ENCODE assay signal across 1 cellular context in genomic region chr17:81511800-81512559, GRCh38.
TF ChIP-seq lines count a peak whose summit lies in the region.

No MANE protein-coding gene starts in this region.

TF ChIP-seq in HepG2, 621 proteins besides CTCF, POLR2A, EP300 and RAD21 (continued from another document and continues in another):
- TF ChIP-seq ZNF576 (CRISPR knock-in tag; IDR thresholded peaks at IDR 0.05) (no peak), GLMP (CRISPR knock-in tag; IDR thresholded peaks at IDR 0.05; ENCODE audit: borderline replicate concordance) (0 out of 2 replicates have a peak, but pooled peaks have one; percentile 4), ZNF101 (CRISPR knock-in tag; IDR thresholded peaks at IDR 0.05; ENCODE audit: borderline replicate concordance, low read depth) (no peak), ZNF512B (CRISPR knock-in tag; IDR thresholded peaks at IDR 0.05; ENCODE audit: borderline replicate concordance) (peak; percentile 48; the same call in 1 of the 2 replicates), ZNF44 (CRISPR knock-in tag; IDR thresholded peaks at IDR 0.05) (no peak; the same call in 1 of the 2 replicates), ZBTB42 (CRISPR knock-in tag; IDR thresholded peaks at IDR 0.05) (no peak), CHCHD3 (CRISPR knock-in tag; IDR thresholded peaks at IDR 0.05) (peak; percentile 65), ZFP90 (CRISPR knock-in tag; IDR thresholded peaks at IDR 0.05; ENCODE audit: borderline replicate concordance) (0 out of 2 replicates have a peak, but pooled peaks have one; percentile 25), ZC3H13 (CRISPR knock-in tag; IDR thresholded peaks at IDR 0.05) (peak; percentile 63; the same call in 1 of the 2 replicates), HNF1B (CRISPR knock-in tag; IDR thresholded peaks at IDR 0.05) (no peak), MIER3 (CRISPR knock-in tag; IDR thresholded peaks at IDR 0.05; ENCODE audit: borderline replicate concordance) (no peak), ZNF563 (CRISPR knock-in tag; IDR thresholded peaks at IDR 0.05) (no peak), CREB3 (CRISPR knock-in tag; IDR thresholded peaks at IDR 0.05) (no peak), IKZF4 (CRISPR knock-in tag; IDR thresholded peaks at IDR 0.05; ENCODE audit: borderline replicate concordance, low read depth, not compliant biosample characterization) (no peak), ZNF547 (CRISPR knock-in tag; IDR thresholded peaks at IDR 0.05) (peak; percentile 25; the same call in 1 of the 2 replicates), ZNF343 (CRISPR knock-in tag; IDR thresholded peaks at IDR 0.05) (0 out of 2 replicates have a peak, but pooled peaks have one; percentile 39), ZFX (CRISPR knock-in tag; IDR thresholded peaks at IDR 0.05; ENCODE audit: low read depth) (no peak), U2AF2 (IDR thresholded peaks at IDR 0.05; ENCODE audit: low read depth, low read length) (no peak), REXO4 (CRISPR knock-in tag; IDR thresholded peaks at IDR 0.05; ENCODE audit: borderline replicate concordance) (no peak), RFX1 (IDR thresholded peaks at IDR 0.05) (no peak), FIP1L1 (IDR thresholded peaks at IDR 0.05; ENCODE audit: borderline replicate concordance, insufficient read depth, low read depth, low read length) (no peak), NFIC (IDR thresholded peaks at IDR 0.05; ENCODE audit: low read length) (no peak), ZNF609 (CRISPR knock-in tag; IDR thresholded peaks at IDR 0.05; ENCODE audit: borderline replicate concordance) (peak; percentile 24; the same call in 1 of the 2 replicates), ZNF781 (CRISPR knock-in tag; IDR thresholded peaks at IDR 0.05; ENCODE audit: borderline replicate concordance, not compliant biosample characterization) (no peak), ELF4 (CRISPR knock-in tag; IDR thresholded peaks at IDR 0.05; ENCODE audit: borderline replicate concordance) (no peak), ZNF749 (CRISPR knock-in tag; IDR thresholded peaks at IDR 0.05; ENCODE audit: borderline replicate concordance) (no peak), PLSCR1 (CRISPR knock-in tag; IDR thresholded peaks at IDR 0.05; ENCODE audit: borderline replicate concordance) (no peak), ZBTB14 (CRISPR knock-in tag; IDR thresholded peaks at IDR 0.05) (no peak), ZNF788 (CRISPR knock-in tag; IDR thresholded peaks at IDR 0.05; ENCODE audit: borderline replicate concordance) (no peak; the same call in 1 of the 2 replicates), DMAP1 (CRISPR knock-in tag; IDR thresholded peaks at IDR 0.05) (no peak), RCOR2 (CRISPR knock-in tag; IDR thresholded peaks at IDR 0.05) (no peak), PAXIP1 (CRISPR knock-in tag; conservative IDR thresholded peaks at IDR 0.05) (no peak), ZBTB10 (CRISPR knock-in tag; IDR thresholded peaks at IDR 0.05; ENCODE audit: borderline replicate concordance) (no peak), HOXA9 (CRISPR knock-in tag; IDR thresholded peaks at IDR 0.05; ENCODE audit: borderline replicate concordance) (no peak), HES4 (CRISPR knock-in tag; IDR thresholded peaks at IDR 0.05; ENCODE audit: borderline replicate concordance) (no peak; the same call in 1 of the 2 replicates), ZNF350 (CRISPR knock-in tag; IDR thresholded peaks at IDR 0.05; ENCODE audit: borderline replicate concordance, low read depth) (no peak; the same call in 1 of the 2 replicates), ZNF121 (CRISPR knock-in tag; IDR thresholded peaks at IDR 0.05) (no peak), SRSF4 (IDR thresholded peaks at IDR 0.05; ENCODE audit: low read depth, low read length, poor library complexity, severe bottlenecking) (no peak)
